16 cellular contexts compared by ENCODE assay signal in the genomic region with DNA sequence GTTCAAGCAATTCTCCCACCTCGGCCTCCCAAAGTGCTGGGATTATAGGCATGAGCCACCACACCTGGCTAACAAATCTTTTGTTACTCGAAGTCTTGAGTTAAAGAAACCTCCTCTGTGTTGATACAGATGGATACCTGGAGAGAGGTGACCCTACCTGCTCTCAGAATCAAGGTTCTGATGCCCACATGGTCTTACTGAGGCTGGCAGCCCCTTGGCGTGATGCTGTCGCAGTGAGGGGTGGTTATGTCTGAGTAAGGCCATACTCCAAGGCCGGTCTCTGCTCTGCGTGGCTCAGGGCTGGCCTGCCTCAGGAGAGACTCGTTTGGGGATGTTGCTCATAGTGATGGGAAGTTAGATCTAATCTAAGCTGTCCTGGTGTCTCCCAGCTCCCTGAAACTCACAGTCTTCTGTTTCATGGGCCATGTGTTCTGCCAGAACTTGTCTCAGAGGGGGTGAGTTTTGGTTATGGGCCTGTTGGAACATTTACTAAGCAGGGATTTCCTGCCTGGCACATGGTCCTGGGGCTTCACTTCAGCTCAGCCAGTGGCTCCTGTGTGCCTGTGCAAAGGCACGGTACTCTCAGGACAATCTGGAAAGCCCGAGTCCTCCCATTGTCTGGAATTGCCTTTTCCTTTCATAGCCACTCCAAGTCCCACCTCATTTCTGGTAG.
"Had no signal": no experiment of that assay in that cellular context is flagged by ENCODE, and none has a peak within 500 bp of the region (broad histone marks: within the 10 kb centered on the region; RNA-seq: fewer than 3 reads in every experiment).

No MANE protein-coding gene starts in this region.

- H3K9me3 ChIP-seq: ascending aorta, breast epithelium, lower lobe of right lung, thoracic aorta had no signal

- DNase-seq: activated CD4-positive, alpha-beta T cell treated with anti-CD3 and anti-CD28 coated beads, Interleukin-2, amount 10 ng/mL, durations not matched to agents 24 days and 14 days; activated CD4-positive, CD25-positive, alpha-beta regulatory T cell; activated naive CD4-positive, alpha-beta T cell treated with anti-CD3 and anti-CD28 coated beads for 36 hours; activated naive CD8-positive, alpha-beta T cell treated with anti-CD3 and anti-CD28 coated beads, Interleukin-2, amount 50 U/mL, for 24 hours; activated T-cell treated with anti-CD3 and anti-CD28 coated beads, Interleukin-2, amount 50 U/mL, for 1 hour; foreskin fibroblast; glutamatergic neuron; hypothalamus; lower lobe of right lung; midbrain; stimulated activated CD4-positive, alpha-beta T cell treated with anti-CD3 and anti-CD28 coated beads, Interleukin-12 subunit alpha, Interleukin-12 subunit beta, amount 100 ng/mL, for 4 hours; stimulated activated CD4-positive, alpha-beta T cell treated with anti-CD3 and anti-CD28 coated beads, Interleukin-2, amount 100 ng/mL, for 24 hours had no signal

- H3K27me3 ChIP-seq: ascending aorta, breast epithelium had no signal

- H3K36me3 ChIP-seq: ascending aorta, breast epithelium, lower lobe of right lung, thoracic aorta had no signal

- H3K4me1 ChIP-seq: breast epithelium, lower lobe of right lung had no signal

- H3K27ac ChIP-seq: ascending aorta, lower lobe of right lung, thoracic aorta had no signal

- ATAC-seq: activated naive CD8-positive, alpha-beta T cell treated with anti-CD3 and anti-CD28 coated beads, Interleukin-2, amount 50 U/mL, for 24 hours; lower lobe of right lung; stimulated activated effector memory CD8-positive, alpha-beta T cell treated with anti-CD3 and anti-CD28 coated beads, Interleukin-12 subunit alpha, Interleukin-12 subunit beta, amount 100 ng/mL, for 72 hours had no signal

- H3K4me3 ChIP-seq: ascending aorta, breast epithelium, lower lobe of right lung, thoracic aorta had no signal
